Comparison of ENCODE assay signal across 9 cellular contexts in genomic region chr2:67616749-67617148, GRCh38.
A peak's percentile ranks its signal among the peaks of the same experiment; 100 is the strongest.
DNase-seq lines count a peak whose midpoint lies in the region; ATAC-seq, FAIRE-seq and TF ChIP-seq lines count a peak whose summit lies in the region.
"Had no signal": no experiment of that assay in that cellular context is flagged by ENCODE, and none has a peak within 500 bp of the region (broad histone marks: within the 10 kb centered on the region; RNA-seq: fewer than 3 reads in every experiment).

No MANE protein-coding gene starts in this region.

- no peak for TF ChIP-seq CTCF in Calu3 (IDR thresholded peaks at IDR 0.05; ENCODE audit: unreplicated experiment)

- H3K27me3 Mint-ChIP-seq in Calu3 (ENCODE audit: unreplicated experiment): no peaks in the 10 kb centered on the region

- no peak for FAIRE-seq in urothelium cell line (lab: Jason Lieb, UNC)

- no TSS peak for BruUV-seq in Calu3 (replicated peaks; lab: Mats Ljungman, UMichigan)

- DNase-seq in AG20443 (ENCODE audit: low spot score) (peak; percentile 17), cardiac septum (ENCODE audit: low spot score) (peak; percentile 74), urothelium cell line (ENCODE audit: low spot score) (no peak), T-helper 9 cell (no peak), Calu3 (no peak), SK-N-DZ (ENCODE audit: low spot score) (no peak)
- DNase-seq: stomach had no signal

- H3K36me3 Mint-ChIP-seq in Calu3 (ENCODE audit: insufficient read depth, unreplicated experiment): no peaks in the 10 kb centered on the region

- no peak overlapping the region for H3K4me3 Mint-ChIP-seq in Calu3 (ENCODE audit: low read depth, unreplicated experiment)

- H3K27ac Mint-ChIP-seq in Calu3 (ENCODE audit: unreplicated experiment): no peak overlapping the region

- ATAC-seq in GM21367 (IDR thresholded peaks at IDR 0.05; ENCODE audit: unreplicated experiment) (peak; percentile 83), HG03439 (IDR thresholded peaks at IDR 0.05; ENCODE audit: unreplicated experiment) (peak; percentile 80)

- intact Hi-C loops in cardiac septum (cut with DNase I) (no loop called here), Calu3 (cut with micrococcal nuclease; ENCODE audit: unreplicated experiment) (no loop called here)

- peaks cover 10% of the 10 kb centered on the region for H3K4me1 Mint-ChIP-seq in Calu3 (ENCODE audit: low read depth, unreplicated experiment)

- H3K9me3 Mint-ChIP-seq in Calu3 (ENCODE audit: low read depth, unreplicated experiment): no peaks in the 10 kb centered on the region

- CTCF ChIA-PET in Calu3 (lab: Charles Lee): no interaction called here

Comparison
In these comparisons a context has a peak if more than half of its experiments do, and no peak if none do; other contexts are left out.
1. DNase-seq: peak in AG20443 (single experiment) and cardiac septum (single experiment); none in urothelium cell line (single experiment), T-helper 9 cell (single experiment), Calu3 (single experiment) and SK-N-DZ (single experiment).